Comparison of ENCODE assay signal across 10 cellular contexts in genomic region chr14:89164168-89165074, GRCh38.
DNase-seq lines count a peak whose midpoint lies in the region; ATAC-seq and TF ChIP-seq lines count a peak whose summit lies in the region.
"Had no signal": no experiment of that assay in that cellular context is flagged by ENCODE, and none has a peak within 500 bp of the region (broad histone marks: within the 10 kb centered on the region; RNA-seq: fewer than 3 reads in every experiment).

No MANE protein-coding gene starts in this region.

- WGBS in stomach, 5 donors: 82 to 92% (median 86%) methylated on average over 18 of the region's 18 CpGs

- peaks cover 29% of the 10 kb centered on the region for H3K36me3 Mint-ChIP-seq in T-helper 1 cell treated with Interleukin-12 subunit alpha and Interleukin-12 subunit beta and Interleukin-4 antibody, amounts not matched to agents 30 μg/mL and 1 μg/mL, for 36 hours (ENCODE audit: low read depth)
- H3K36me3 Mint-ChIP-seq in progenitor cell of endocrine pancreas (ENCODE audit: insufficient read depth): peaks cover 9% of the 10 kb centered on the region
- H3K36me3 Mint-ChIP-seq in T-helper 17 cell (ENCODE audit: low read depth): peaks cover 8% of the 10 kb centered on the region

- H3K9me3 ChIP-seq in stomach: peaks cover 0 to 5% (median 0%) of the 10 kb centered on the region in 4 donors
- H3K9me3 ChIP-seq in T-helper 17 cell (ENCODE audit: control insufficient read depth, low read length, poor library complexity, severe bottlenecking): no peaks in the 10 kb centered on the region
- H3K9me3 ChIP-seq: A549 had no signal

- H3K4me1 ChIP-seq in stomach: peaks cover 0 to 26% (median 22%) of the 10 kb centered on the region in 4 donors
- H3K4me1 ChIP-seq: A549 had no signal

- H3K4me1 Mint-ChIP-seq in T-helper 1 cell treated with Interleukin-12 subunit alpha and Interleukin-12 subunit beta and Interleukin-4 antibody, amounts not matched to agents 30 μg/mL and 1 μg/mL, for 36 hours (ENCODE audit: low read depth): peaks cover 11% of the 10 kb centered on the region
- H3K4me1 Mint-ChIP-seq in progenitor cell of endocrine pancreas (ENCODE audit: low read depth) (peaks cover 1% of the 10 kb centered on the region), T-helper 17 cell (peaks cover 10% of the 10 kb centered on the region)

- peak overlapping the region; percentile 3 for H3K27ac Mint-ChIP-seq in T-helper 1 cell treated with Interleukin-12 subunit alpha and Interleukin-12 subunit beta and Interleukin-4 antibody, amounts not matched to agents 30 μg/mL and 1 μg/mL, for 36 hours
- H3K27ac Mint-ChIP-seq in progenitor cell of endocrine pancreas (no peak overlapping the region), T-helper 17 cell (no peak overlapping the region)

- TF ChIP-seq EP300 in stomach (IDR thresholded peaks at IDR 0.05): no peak

- H3K4me3 ChIP-seq in choroid plexus epithelial cell (ENCODE audit: low read depth, low read length): no peak overlapping the region
- peak overlapping the region in 2 of 4 donors; percentile 10 to 14 for H3K4me3 ChIP-seq in stomach
- H3K4me3 ChIP-seq: A549 had no signal

- intact Hi-C loops in stomach (cut with DNase I; ENCODE audit: low total_unique reads): no loop called here

- peak overlapping the region in 3 of 5 donors; percentile 65 to 79 (median 79) for H3K27ac ChIP-seq in stomach
- H3K27ac ChIP-seq: A549 had no signal

- H3K27me3 Mint-ChIP-seq in T-helper 1 cell treated with Interleukin-12 subunit alpha and Interleukin-12 subunit beta and Interleukin-4 antibody, amounts not matched to agents 30 μg/mL and 1 μg/mL, for 36 hours (ENCODE audit: low read depth): no peaks in the 10 kb centered on the region
- H3K27me3 Mint-ChIP-seq in progenitor cell of endocrine pancreas: peaks cover 2% of the 10 kb centered on the region
- no peaks in the 10 kb centered on the region for H3K27me3 Mint-ChIP-seq in T-helper 17 cell

- H3K36me3 ChIP-seq in stomach: peaks cover 8 to 52% (median 35%) of the 10 kb centered on the region in 4 donors

- no peak overlapping the region for H3K4me3 Mint-ChIP-seq in T-helper 1 cell treated with Interleukin-12 subunit alpha and Interleukin-12 subunit beta and Interleukin-4 antibody, amounts not matched to agents 30 μg/mL and 1 μg/mL, for 36 hours
- H3K4me3 Mint-ChIP-seq in progenitor cell of endocrine pancreas (ENCODE audit: low read depth) (no peak overlapping the region), T-helper 17 cell (no peak overlapping the region)

- TF ChIP-seq CTCF in choroid plexus epithelial cell (conservative IDR thresholded peaks at IDR 0.05; ENCODE audit: low read depth, low read length): no peak
- TF ChIP-seq CTCF in stomach (IDR thresholded peaks at IDR 0.05): no peak
- TF ChIP-seq CTCF in progenitor cell of endocrine pancreas (IDR thresholded peaks at IDR 0.05; ENCODE audit: unreplicated experiment): no peak

- no peak for TF ChIP-seq POLR2A in stomach (IDR thresholded peaks at IDR 0.05)

- ATAC-seq in HG03039 (IDR thresholded peaks at IDR 0.05; ENCODE audit: unreplicated experiment) (peak; percentile 33), T-helper 17 cell (no peak)
- ATAC-seq: A549, Panc1 had no signal

- no peaks in the 10 kb centered on the region for H3K27me3 ChIP-seq in stomach

- DNase-seq in T-helper 1 cell (no peak), choroid plexus epithelial cell (ENCODE audit: low read depth) (peak; percentile 70), stomach (no peak), progenitor cell of endocrine pancreas (ENCODE audit: low spot score, unreplicated experiment) (no peak), T-helper 17 cell (no peak), mesenteric fat pad (ENCODE audit: low spot score) (no peak)

- H3K9me3 Mint-ChIP-seq in T-helper 1 cell treated with Interleukin-12 subunit alpha and Interleukin-12 subunit beta and Interleukin-4 antibody, amounts not matched to agents 30 μg/mL and 1 μg/mL, for 36 hours: no peaks in the 10 kb centered on the region
- peaks cover 6% of the 10 kb centered on the region for H3K9me3 Mint-ChIP-seq in progenitor cell of endocrine pancreas (ENCODE audit: low read depth)
